In the genomic region with DNA sequence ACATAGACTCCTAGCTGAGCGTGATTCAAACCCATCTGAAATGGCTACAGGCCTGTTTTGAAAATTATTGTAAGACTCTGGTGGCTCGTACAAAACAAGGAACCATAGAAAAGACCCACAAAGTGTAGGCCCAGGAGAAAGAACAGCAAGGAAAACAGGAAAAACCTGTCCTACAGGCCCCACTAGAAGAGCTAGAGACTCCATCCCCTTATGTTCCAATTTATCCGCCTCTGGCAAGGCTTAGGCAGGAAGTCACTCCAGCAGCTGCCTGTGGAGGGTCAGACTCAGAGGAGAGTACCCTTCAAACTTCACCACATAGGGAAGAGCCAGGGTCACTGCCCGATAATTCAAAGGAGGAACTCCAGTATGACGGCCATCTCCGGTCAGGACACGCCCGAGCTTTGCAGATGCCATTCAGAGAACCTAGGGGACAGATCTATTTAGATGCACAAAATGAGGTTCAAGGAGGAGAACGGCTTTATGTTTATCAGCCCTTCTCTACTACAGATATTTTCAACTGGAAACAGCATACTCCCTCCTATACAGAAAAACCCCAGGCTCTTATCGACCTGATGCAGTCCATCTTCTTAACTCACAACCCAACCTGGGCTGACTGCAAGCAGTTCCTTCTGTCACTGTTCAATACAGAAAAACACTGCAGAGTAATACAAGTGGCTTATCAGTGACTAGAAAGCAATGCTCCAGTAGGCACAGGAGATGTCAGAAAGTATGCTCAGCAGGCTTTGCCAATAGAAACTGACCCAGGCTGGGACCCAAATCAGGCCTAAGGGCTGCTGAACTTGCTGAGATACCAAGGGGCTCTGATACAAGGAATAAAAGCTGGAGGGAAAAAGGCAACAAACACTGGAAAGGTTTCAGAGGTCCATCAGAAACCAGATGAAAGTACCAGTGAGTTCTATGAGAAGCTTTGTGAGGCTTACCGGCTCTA, we compare ENCODE assay signal across 1 cellular context.
A peak's percentile ranks its signal among the peaks of the same experiment; 100 is the strongest.
TF ChIP-seq lines count a peak whose summit lies in the region.

No MANE protein-coding gene starts in this region.

TF ChIP-seq in K562, 482 proteins besides CTCF, POLR2A, EP300 and RAD21 (continued from another document and continues in another):
- TF ChIP-seq, protein P1, sequence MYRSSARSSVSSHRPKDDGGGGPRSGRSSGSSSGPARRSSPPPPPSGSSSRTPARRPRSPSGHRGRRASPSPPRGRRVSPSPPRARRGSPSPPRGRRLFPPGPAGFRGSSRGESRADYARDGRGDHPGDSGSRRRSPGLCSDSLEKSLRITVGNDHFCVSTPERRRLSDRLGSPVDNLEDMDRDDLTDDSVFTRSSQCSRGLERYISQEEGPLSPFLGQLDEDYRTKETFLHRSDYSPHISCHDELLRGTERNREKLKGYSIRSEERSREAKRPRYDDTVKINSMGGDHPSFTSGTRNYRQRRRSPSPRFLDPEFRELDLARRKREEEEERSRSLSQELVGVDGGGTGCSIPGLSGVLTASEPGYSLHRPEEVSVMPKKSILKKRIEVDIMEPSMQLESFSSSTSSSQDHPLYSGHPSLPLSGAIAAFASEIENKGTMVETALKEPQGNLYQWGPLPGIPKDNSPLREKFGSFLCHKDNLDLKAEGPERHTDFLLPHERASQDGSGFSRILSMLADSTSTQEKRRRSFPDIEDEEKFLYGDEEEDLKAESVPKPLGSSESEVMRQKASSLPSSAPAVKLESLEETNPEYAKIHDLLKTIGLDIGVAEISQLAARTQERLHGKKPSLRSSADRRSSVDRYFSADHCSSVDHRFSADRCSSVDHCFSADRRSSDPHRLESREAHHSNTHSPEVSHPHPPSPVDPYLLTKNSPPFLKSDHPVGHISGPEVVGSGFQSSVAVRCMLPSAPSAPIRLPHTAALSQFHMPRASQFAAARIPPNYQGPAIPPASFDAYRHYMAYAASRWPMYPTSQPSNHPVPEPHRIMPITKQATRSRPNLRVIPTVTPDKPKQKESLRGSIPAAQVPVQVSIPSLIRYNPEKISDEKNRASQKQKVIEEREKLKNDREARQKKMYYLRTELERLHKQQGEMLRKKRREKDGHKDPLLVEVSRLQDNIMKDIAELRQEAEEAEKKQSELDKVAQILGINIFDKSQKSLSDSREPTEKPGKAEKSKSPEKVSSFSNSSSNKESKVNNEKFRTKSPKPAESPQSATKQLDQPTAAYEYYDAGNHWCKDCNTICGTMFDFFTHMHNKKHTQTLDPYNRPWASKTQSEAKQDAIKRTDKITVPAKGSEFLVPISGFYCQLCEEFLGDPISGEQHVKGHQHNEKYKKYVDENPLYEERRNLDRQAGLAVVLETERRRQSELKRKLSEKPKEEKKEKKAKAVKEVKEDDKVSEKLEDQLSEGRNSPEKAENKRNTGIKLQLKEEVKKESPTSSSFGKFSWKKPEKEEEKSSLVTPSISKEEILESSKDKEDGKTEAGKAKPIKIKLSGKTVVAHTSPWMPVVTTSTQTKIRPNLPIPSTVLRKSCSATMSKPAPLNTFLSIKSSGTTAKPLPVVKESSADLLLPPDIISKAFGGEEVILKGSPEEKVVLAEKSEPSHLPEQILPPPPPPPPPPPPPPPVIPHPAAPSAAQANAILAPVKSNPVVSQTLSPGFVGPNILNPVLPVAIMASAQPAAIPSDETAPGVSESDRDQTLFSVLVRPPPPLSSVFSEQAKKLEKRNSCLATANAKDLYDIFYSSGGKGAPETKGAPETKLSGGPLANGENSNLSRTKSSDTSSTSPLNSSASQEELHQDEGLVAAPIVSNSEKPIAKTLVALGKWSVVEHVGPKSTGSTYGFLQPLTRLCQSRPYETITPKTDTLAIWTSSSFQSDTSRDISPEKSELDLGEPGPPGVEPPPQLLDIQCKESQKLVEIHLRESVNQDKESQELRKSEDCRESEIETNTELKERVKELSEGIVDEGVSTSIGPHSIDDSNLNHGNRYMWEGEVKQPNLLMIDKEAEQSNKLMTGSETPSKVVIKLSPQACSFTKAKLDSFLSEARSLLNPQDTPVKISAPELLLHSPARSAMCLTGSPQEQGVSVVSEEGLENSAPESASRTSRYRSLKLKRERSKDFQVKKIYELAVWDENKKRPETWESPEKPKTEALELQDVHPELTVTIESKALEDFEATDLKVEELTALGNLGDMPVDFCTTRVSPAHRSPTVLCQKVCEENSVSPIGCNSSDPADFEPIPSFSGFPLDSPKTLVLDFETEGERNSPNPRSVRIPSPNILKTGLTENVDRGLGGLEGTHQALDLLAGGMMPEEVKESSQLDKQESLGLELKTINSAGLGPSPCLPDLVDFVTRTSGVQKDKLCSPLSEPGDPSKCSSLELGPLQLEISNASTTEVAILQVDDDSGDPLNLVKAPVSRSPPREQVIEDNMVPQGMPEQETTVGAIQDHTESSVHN (IDR thresholded peaks at IDR 0.05; ENCODE audit: borderline replicate concordance in 1 of 2, low read depth in 1 of 2), result no peak
- TF ChIP-seq SMARCA4 (IDR thresholded peaks at IDR 0.05) (peak; percentile 87), ZNF274 (IDR thresholded peaks at IDR 0.05; ENCODE audit: borderline replicate concordance, low read depth, low read length) (peak; percentile 42; the same call in 1 of the 2 replicates), RFX7 (CRISPR knock-in tag; IDR thresholded peaks at IDR 0.05) (no peak), ZFX (CRISPR knock-in tag; IDR thresholded peaks at IDR 0.05) (peak; percentile 27; the same call in 1 of the 2 replicates), MXI1 (IDR thresholded peaks at IDR 0.05; ENCODE audit: low read depth, low read length) (peak; percentile 40; the same call in 1 of the 2 replicates), SP2 (IDR thresholded peaks at IDR 0.05; ENCODE audit: extremely low read depth, low read depth, low read length, poor library complexity, severe bottlenecking) (no peak), ZNF232 (CRISPR knock-in tag; IDR thresholded peaks at IDR 0.05) (no peak), GTF2F1 (IDR thresholded peaks at IDR 0.05; ENCODE audit: low read depth, low read length) (no peak), ETS2 (tag; IDR thresholded peaks at IDR 0.05; ENCODE audit: borderline replicate concordance, poor library complexity, severe bottlenecking) (no peak), LEF1 (IDR thresholded peaks at IDR 0.05) (peak; percentile 62; the same call in 1 of the 2 replicates), YBX1 (IDR thresholded peaks at IDR 0.05) (no peak), NFIX (CRISPR knock-in tag; IDR thresholded peaks at IDR 0.05; ENCODE audit: low read depth) (no peak), ZNF253 (CRISPR knock-in tag; conservative IDR thresholded peaks at IDR 0.05) (no peak), POU5F1 (IDR thresholded peaks at IDR 0.05; ENCODE audit: borderline replicate concordance, low read depth, low read length, partially characterized antibody) (no peak), CBFA2T2 (conservative IDR thresholded peaks at IDR 0.05) (peak; percentile 95), ZNF699 (CRISPR knock-in tag; IDR thresholded peaks at IDR 0.05; ENCODE audit: insufficient replicate concordance) (no peak), LARP7 (IDR thresholded peaks at IDR 0.05) (no peak), NR4A1 (CRISPR knock-in tag; IDR thresholded peaks at IDR 0.05) (no peak), NR4A1 (tag; IDR thresholded peaks at IDR 0.05) (no peak), MCM7 (IDR thresholded peaks at IDR 0.05) (no peak), ZBTB8A (IDR thresholded peaks at IDR 0.05; ENCODE audit: partially characterized antibody) (no peak), SREBF2 (CRISPR knock-in tag; IDR thresholded peaks at IDR 0.05) (no peak), PHTF2 (CRISPR knock-in tag; IDR thresholded peaks at IDR 0.05) (no peak), CXXC5 (CRISPR knock-in tag; IDR thresholded peaks at IDR 0.05) (peak; percentile 31), TBP (optimal IDR thresholded peaks at IDR 0.05; ENCODE audit: low read depth, low read length) (peak; percentile 41), CTBP1 (IDR thresholded peaks at IDR 0.05; ENCODE audit: borderline replicate concordance) (peak; percentile 67; the same call in 1 of the 2 replicates), ATF1 (CRISPR knock-in tag; IDR thresholded peaks at IDR 0.05) (no peak), ATF1 (tag; IDR thresholded peaks at IDR 0.05) (peak; percentile 30; the same call in 1 of the 2 replicates), TAL1 (IDR thresholded peaks at IDR 0.05) (peak; percentile 90), ZFP36 (IDR thresholded peaks at IDR 0.05; ENCODE audit: low read depth, low read length, partially characterized antibody) (no peak), ARID2 (IDR thresholded peaks at IDR 0.05) (no peak), YY1 (IDR thresholded peaks at IDR 0.05; ENCODE audit: borderline replicate concordance in 1 of 3, control insufficient read depth in 1 of 3, extremely low read depth in 1 of 3, insufficient read depth in 3 of 3, insufficient read length in 1 of 3, insufficient replicate concordance in 2 of 3, low read depth in 1 of 3, low read length in 2 of 3) (peak in 1 of 3 experiments; percentile 80), BRCA1 (IDR thresholded peaks at IDR 0.05) (no peak), BRCA1 (CRISPR knock-in tag; IDR thresholded peaks at IDR 0.05) (no peak), KDM4B (IDR thresholded peaks at IDR 0.05; ENCODE audit: borderline replicate concordance in 2 of 2, low read depth in 1 of 2) (no peak), HDAC1 (IDR thresholded peaks at IDR 0.05) (peak; percentile 38 to 64; a peak in 3 of 4 replicates), GTF2E2 (tag; IDR thresholded peaks at IDR 0.05) (no peak), GATA2 (CRISPR knock-in tag; IDR thresholded peaks at IDR 0.05) (no peak; the same call in 1 of the 2 replicates), MECOM (CRISPR knock-in tag; IDR thresholded peaks at IDR 0.05) (0 out of 2 replicates have a peak, but pooled peaks have one; percentile 40), HDAC2 (IDR thresholded peaks at IDR 0.05) (peak; percentile 80), MTA3 (IDR thresholded peaks at IDR 0.05; ENCODE audit: borderline replicate concordance) (peak; percentile 37; the same call in 1 of the 2 replicates), CHD1 (IDR thresholded peaks at IDR 0.05; ENCODE audit: low read length) (no peak), MTA2 (IDR thresholded peaks at IDR 0.05; ENCODE audit: low read depth) (peak; percentile 82), WHSC1 (IDR thresholded peaks at IDR 0.05; ENCODE audit: low read length) (no peak), NCOA4 (IDR thresholded peaks at IDR 0.05; ENCODE audit: partially characterized antibody) (no peak), IRF2 (CRISPR knock-in tag; IDR thresholded peaks at IDR 0.05) (no peak), KLF16 (IDR thresholded peaks at IDR 0.05) (peak; percentile 88), ZFP30 (CRISPR knock-in tag; IDR thresholded peaks at IDR 0.05; ENCODE audit: borderline replicate concordance) (no peak), SAFB2 (IDR thresholded peaks at IDR 0.05; ENCODE audit: borderline replicate concordance, low read depth, low read length, severe bottlenecking) (no peak)
- TF ChIP-seq, protein P2, sequence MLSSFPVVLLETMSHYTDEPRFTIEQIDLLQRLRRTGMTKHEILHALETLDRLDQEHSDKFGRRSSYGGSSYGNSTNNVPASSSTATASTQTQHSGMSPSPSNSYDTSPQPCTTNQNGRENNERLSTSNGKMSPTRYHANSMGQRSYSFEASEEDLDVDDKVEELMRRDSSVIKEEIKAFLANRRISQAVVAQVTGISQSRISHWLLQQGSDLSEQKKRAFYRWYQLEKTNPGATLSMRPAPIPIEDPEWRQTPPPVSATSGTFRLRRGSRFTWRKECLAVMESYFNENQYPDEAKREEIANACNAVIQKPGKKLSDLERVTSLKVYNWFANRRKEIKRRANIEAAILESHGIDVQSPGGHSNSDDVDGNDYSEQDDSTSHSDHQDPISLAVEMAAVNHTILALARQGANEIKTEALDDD (IDR thresholded peaks at IDR 0.05), result peak; percentile 87
- TF ChIP-seq, protein P3, sequence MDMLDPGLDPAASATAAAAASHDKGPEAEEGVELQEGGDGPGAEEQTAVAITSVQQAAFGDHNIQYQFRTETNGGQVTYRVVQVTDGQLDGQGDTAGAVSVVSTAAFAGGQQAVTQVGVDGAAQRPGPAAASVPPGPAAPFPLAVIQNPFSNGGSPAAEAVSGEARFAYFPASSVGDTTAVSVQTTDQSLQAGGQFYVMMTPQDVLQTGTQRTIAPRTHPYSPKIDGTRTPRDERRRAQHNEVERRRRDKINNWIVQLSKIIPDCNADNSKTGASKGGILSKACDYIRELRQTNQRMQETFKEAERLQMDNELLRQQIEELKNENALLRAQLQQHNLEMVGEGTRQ (CRISPR knock-in tag; IDR thresholded peaks at IDR 0.05), result no peak
- TF ChIP-seq, protein P4, sequence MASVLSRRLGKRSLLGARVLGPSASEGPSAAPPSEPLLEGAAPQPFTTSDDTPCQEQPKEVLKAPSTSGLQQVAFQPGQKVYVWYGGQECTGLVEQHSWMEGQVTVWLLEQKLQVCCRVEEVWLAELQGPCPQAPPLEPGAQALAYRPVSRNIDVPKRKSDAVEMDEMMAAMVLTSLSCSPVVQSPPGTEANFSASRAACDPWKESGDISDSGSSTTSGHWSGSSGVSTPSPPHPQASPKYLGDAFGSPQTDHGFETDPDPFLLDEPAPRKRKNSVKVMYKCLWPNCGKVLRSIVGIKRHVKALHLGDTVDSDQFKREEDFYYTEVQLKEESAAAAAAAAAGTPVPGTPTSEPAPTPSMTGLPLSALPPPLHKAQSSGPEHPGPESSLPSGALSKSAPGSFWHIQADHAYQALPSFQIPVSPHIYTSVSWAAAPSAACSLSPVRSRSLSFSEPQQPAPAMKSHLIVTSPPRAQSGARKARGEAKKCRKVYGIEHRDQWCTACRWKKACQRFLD (CRISPR knock-in tag; IDR thresholded peaks at IDR 0.05), result no peak
- TF ChIP-seq, protein P5, sequence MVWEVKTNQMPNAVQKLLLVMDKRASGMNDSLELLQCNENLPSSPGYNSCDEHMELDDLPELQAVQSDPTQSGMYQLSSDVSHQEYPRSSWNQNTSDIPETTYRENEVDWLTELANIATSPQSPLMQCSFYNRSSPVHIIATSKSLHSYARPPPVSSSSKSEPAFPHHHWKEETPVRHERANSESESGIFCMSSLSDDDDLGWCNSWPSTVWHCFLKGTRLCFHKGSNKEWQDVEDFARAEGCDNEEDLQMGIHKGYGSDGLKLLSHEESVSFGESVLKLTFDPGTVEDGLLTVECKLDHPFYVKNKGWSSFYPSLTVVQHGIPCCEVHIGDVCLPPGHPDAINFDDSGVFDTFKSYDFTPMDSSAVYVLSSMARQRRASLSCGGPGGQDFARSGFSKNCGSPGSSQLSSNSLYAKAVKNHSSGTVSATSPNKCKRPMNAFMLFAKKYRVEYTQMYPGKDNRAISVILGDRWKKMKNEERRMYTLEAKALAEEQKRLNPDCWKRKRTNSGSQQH (CRISPR knock-in tag; IDR thresholded peaks at IDR 0.05), result no peak
- TF ChIP-seq, protein P6, sequence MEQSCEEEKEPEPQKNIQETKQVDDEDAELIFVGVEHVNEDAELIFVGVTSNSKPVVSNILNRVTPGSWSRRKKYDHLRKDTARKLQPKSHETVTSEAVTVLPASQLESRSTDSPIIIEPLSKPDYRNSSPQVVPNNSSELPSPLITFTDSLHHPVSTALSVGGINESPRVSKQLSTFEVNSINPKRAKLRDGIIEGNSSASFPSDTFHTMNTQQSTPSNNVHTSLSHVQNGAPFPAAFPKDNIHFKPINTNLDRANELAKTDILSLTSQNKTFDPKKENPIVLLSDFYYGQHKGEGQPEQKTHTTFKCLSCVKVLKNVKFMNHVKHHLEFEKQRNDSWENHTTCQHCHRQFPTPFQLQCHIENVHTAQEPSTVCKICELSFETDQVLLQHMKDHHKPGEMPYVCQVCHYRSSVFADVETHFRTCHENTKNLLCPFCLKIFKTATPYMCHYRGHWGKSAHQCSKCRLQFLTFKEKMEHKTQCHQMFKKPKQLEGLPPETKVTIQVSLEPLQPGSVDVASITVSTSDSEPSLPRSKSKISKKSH (CRISPR knock-in tag; IDR thresholded peaks at IDR 0.05), result no peak
